Comparison of ENCODE assay signal across 8 cellular contexts in the genomic region with DNA sequence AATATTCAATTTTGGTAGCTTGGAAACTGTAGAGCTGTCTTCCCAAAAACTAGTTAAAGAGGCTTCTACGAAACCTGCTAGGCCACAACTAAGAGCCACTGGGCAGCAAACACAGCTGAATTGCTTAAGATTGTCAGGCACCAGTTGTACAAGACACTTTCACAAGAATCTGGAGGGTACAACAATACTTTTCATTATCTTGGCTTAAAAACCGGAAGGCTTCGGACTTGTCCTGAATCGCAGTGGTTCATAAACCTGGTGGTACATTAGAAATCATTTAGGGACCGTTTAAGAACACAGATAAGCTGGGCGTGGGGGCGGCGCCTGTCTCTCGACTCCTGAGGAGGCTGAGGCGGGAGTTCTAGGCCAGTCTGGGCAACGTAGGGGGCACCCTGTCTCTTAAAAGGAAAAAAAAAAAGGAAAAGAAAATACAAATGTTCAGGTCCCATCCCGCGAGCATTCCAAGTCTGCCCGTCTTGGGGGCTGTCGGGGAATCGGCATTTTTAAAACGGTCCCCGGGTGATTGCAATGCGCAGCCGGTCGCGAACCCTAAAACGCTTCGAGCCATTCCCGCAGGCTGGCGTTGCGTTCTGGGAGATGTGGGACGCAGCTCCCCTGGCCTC. TPM values are rescaled to one million over a fixed set of nuclear protein-coding genes. Genes with fewer than 3 reads are reported as not detected.
DNase-seq lines count a peak whose midpoint lies in the region; ATAC-seq and TF ChIP-seq lines count a peak whose summit lies in the region.

No MANE protein-coding gene starts in this region.

- H4K8ac ChIP-seq in H9 (replicated peaks; ENCODE audit: insufficient read length, low read depth, low read length) (no peak overlapping the region), trophoblast cell (ENCODE audit: low read depth, low read length) (peak overlapping the region; percentile 90)

- H3K9me3 ChIP-seq in H9 (ENCODE audit: control insufficient read depth, low read depth, low read length) (no peaks in the 10 kb centered on the region), heart right ventricle (no peaks in the 10 kb centered on the region), trophoblast cell (ENCODE audit: insufficient read depth, low read depth, low read length) (no peaks in the 10 kb centered on the region)

- H2AK5ac ChIP-seq in H9 (ENCODE audit: insufficient read length, low read length) (no peak overlapping the region), trophoblast cell (ENCODE audit: low read length) (peak overlapping the region; percentile 13)

- TF ChIP-seq CTCF in CD14-positive monocyte (IDR thresholded peaks at IDR 0.05) (no peak), H9 (conservative IDR thresholded peaks at IDR 0.05) (no peak), heart right ventricle (IDR thresholded peaks at IDR 0.05) (no peak)

- H2BK12ac ChIP-seq in H9 (ENCODE audit: insufficient read length, low read depth, low read length), result no peak overlapping the region
- H2BK12ac ChIP-seq in trophoblast cell (ENCODE audit: low read length), result no peak overlapping the region

- H3K4ac ChIP-seq in H9 (ENCODE audit: low read depth, low read length), result no peak overlapping the region
- peak overlapping the region; percentile 88 for H3K4ac ChIP-seq in trophoblast cell (ENCODE audit: low read depth, low read length)

- no CpG with 5 or more reads among the region's 28 CpGs for WGBS in H9 (ENCODE audit: extremely low coverage, insufficient read length, low lambda C conversion rate)
- WGBS in heart right ventricle, 2 donors, result 1 to 2% methylated on average over 28 of the region's 28 CpGs
- WGBS in trophoblast cell (ENCODE audit: extremely low coverage, insufficient coverage, insufficient read length), result no CpG with 5 or more reads among the region's 28 CpGs

- no peak overlapping the region for H2BK120ac ChIP-seq in H9 (ENCODE audit: low read depth, low read length, poor library complexity, severe bottlenecking)
- peak overlapping the region; percentile 67 for H2BK120ac ChIP-seq in trophoblast cell (ENCODE audit: insufficient read depth, low read length, poor library complexity)

- H3K9ac ChIP-seq in H9 (ENCODE audit: extremely low read depth, insufficient read length, low read length) (peak overlapping the region; percentile 84), trophoblast cell (ENCODE audit: low read length) (peak overlapping the region; percentile 57)

- H3K79me2 ChIP-seq in H9 (ENCODE audit: insufficient read depth, low read length), result peaks cover 2% of the 10 kb centered on the region; the same call in 1 of the 2 replicates
- peaks cover 6% of the 10 kb centered on the region for H3K79me2 ChIP-seq in trophoblast cell (ENCODE audit: control insufficient read depth, insufficient read depth, low read length, poor library complexity)

- DNase-seq in CD14-positive monocyte (ENCODE audit: low spot score), result no peak
- DNase-seq in H9, result no peak
- peak; percentile 48 for DNase-seq in activated naive CD8-positive, alpha-beta T cell treated with anti-CD3 and anti-CD28 coated beads, Interleukin-2, amount 50 U/mL, for 24 hours
- DNase-seq in heart right ventricle, result peak in 1 of 2 donors; percentile 24
- DNase-seq in trophoblast cell, result peak; percentile 4 to 43

- H3K14ac ChIP-seq in H9 (ENCODE audit: insufficient read depth, low read length) (peak overlapping the region; percentile 81; the same call in 1 of the 2 replicates), trophoblast cell (ENCODE audit: low read length) (peak overlapping the region; percentile 91)

- H2AFZ ChIP-seq in H9 (ENCODE audit: low read length) (no peak overlapping the region), trophoblast cell (ENCODE audit: insufficient read depth, low read length, poor library complexity) (peak overlapping the region; percentile 87)

- peaks cover 17% of the 10 kb centered on the region for H3K4me1 Mint-ChIP-seq in CD14-positive monocyte
- peaks cover 21 to 24% of the 10 kb centered on the region in 2 experiments for H3K4me1 Mint-ChIP-seq in H9
- H3K4me1 Mint-ChIP-seq in activated naive CD8-positive, alpha-beta T cell treated with anti-CD3 and anti-CD28 coated beads, Interleukin-2, amount 50 U/mL, for 24 hours, result peaks cover 30% of the 10 kb centered on the region

- H3K23ac ChIP-seq in H9 (ENCODE audit: insufficient read length, low read depth, low read length) (no peak overlapping the region), trophoblast cell (ENCODE audit: low read length) (no peak overlapping the region)

- H3K27me3 ChIP-seq in H9 (ENCODE audit: insufficient read depth, low read length), result no peaks in the 10 kb centered on the region
- no peaks in the 10 kb centered on the region for H3K27me3 ChIP-seq in heart right ventricle
- no peaks in the 10 kb centered on the region for H3K27me3 ChIP-seq in trophoblast cell (ENCODE audit: insufficient read depth, low read length)

- no peaks in the 10 kb centered on the region for H4K20me1 ChIP-seq in H9 (ENCODE audit: control insufficient read depth, insufficient read depth, insufficient read length)

- H3K27me3 Mint-ChIP-seq in CD14-positive monocyte (ENCODE audit: low read depth in 3 of 3) (peaks cover 0 to 2% (median 0%) of the 10 kb centered on the region in 3 donors), H9 (ENCODE audit: low read depth) (no peaks in the 10 kb centered on the region)
- H3K27me3 Mint-ChIP-seq in activated naive CD8-positive, alpha-beta T cell treated with anti-CD3 and anti-CD28 coated beads, Interleukin-2, amount 50 U/mL, for 24 hours, result no peaks in the 10 kb centered on the region

- H2BK20ac ChIP-seq in H9 (ENCODE audit: low read depth, low read length, poor library complexity, severe bottlenecking), result no peak overlapping the region

- H4K12ac ChIP-seq in trophoblast cell (ENCODE audit: low read depth, low read length), result peak overlapping the region; percentile 89

- no peak overlapping the region for H4K5ac ChIP-seq in H9 (ENCODE audit: insufficient read length, low read depth, low read length)

- H3K27ac ChIP-seq in H9 (ENCODE audit: insufficient read length, low read depth, low read length) (no peak overlapping the region), heart right ventricle (peak overlapping the region; percentile 79 to 97 (median 92)), trophoblast cell (ENCODE audit: low read depth, low read length) (peak overlapping the region; percentile 65)

- H4K91ac ChIP-seq in H9 (ENCODE audit: insufficient read length, low read depth, low read length), result no peak overlapping the region
- H4K91ac ChIP-seq in trophoblast cell (ENCODE audit: low read depth, low read length), result peak overlapping the region; percentile 79

- peak overlapping the region; percentile 65 for H3K18ac ChIP-seq in H9 (ENCODE audit: insufficient read length, low read depth, low read length)
- peak overlapping the region; percentile 86 for H3K18ac ChIP-seq in trophoblast cell (ENCODE audit: low read length)

- H2BK5ac ChIP-seq in H9 (ENCODE audit: insufficient read length, low read length), result no peak overlapping the region
- peak overlapping the region; percentile 41 for H2BK5ac ChIP-seq in trophoblast cell (ENCODE audit: low read depth, low read length, poor library complexity)

- no peaks in the 10 kb centered on the region; the same call in 1 of the 2 replicates for H3K4me1 ChIP-seq in H9 (ENCODE audit: insufficient read depth, low read length)
- peaks cover 4 to 46% (median 33%) of the 10 kb centered on the region in 9 donors for H3K4me1 ChIP-seq in heart right ventricle
- peaks cover 2 to 3% of the 10 kb centered on the region in 2 experiments for H3K4me1 ChIP-seq in trophoblast cell (ENCODE audit: control insufficient read depth in 1 of 2, insufficient read depth in 2 of 2, low read length in 2 of 2)

- H3K36me3 Mint-ChIP-seq in CD14-positive monocyte (peaks cover 12 to 19% of the 10 kb centered on the region in 2 donors), H9 (ENCODE audit: insufficient read depth in 1 of 3, low read depth in 3 of 3) (peaks cover 8 to 16% (median 16%) of the 10 kb centered on the region in 3 experiments)
- peaks cover 16% of the 10 kb centered on the region for H3K36me3 Mint-ChIP-seq in activated naive CD8-positive, alpha-beta T cell treated with anti-CD3 and anti-CD28 coated beads, Interleukin-2, amount 50 U/mL, for 24 hours (ENCODE audit: low read depth)

- peaks cover 6% of the 10 kb centered on the region for H3K23me2 ChIP-seq in H9 (ENCODE audit: insufficient read length, low read depth, low read length, poor library complexity, severe bottlenecking)

- peak overlapping the region; percentile 94 to 95 for H3K4me3 Mint-ChIP-seq in CD14-positive monocyte
- peak overlapping the region; percentile 91 to 96 for H3K4me3 Mint-ChIP-seq in H9
- peak overlapping the region; percentile 94 for H3K4me3 Mint-ChIP-seq in activated naive CD8-positive, alpha-beta T cell treated with anti-CD3 and anti-CD28 coated beads, Interleukin-2, amount 50 U/mL, for 24 hours

- H2BK15ac ChIP-seq in H9 (ENCODE audit: low read depth, low read length), result no peak overlapping the region

- H3K27ac Mint-ChIP-seq in CD14-positive monocyte (peak overlapping the region; percentile 63 to 89 (median 81)), H9 (peak overlapping the region; percentile 72 to 94 (median 92); a peak in 3 of 7 replicates)
- peak overlapping the region; percentile 92 for H3K27ac Mint-ChIP-seq in activated naive CD8-positive, alpha-beta T cell treated with anti-CD3 and anti-CD28 coated beads, Interleukin-2, amount 50 U/mL, for 24 hours

- H3K56ac ChIP-seq in H9 (ENCODE audit: insufficient read length, low read depth, low read length), result no peak overlapping the region

- H3K36me3 ChIP-seq in heart right ventricle (peaks cover 0 to 37% (median 0%) of the 10 kb centered on the region in 9 donors), trophoblast cell (ENCODE audit: control insufficient read depth in 1 of 2, insufficient read depth in 2 of 2, low read length in 2 of 2) (peaks cover 0 to 4% of the 10 kb centered on the region in 2 experiments)

- intact Hi-C loops in CD14-positive monocyte (cut with micrococcal nuclease), result no loop called here
- intact Hi-C loops in heart right ventricle (cut with DNase I), result loop anchor here in 5 of 10 donors (5.0 to 10.0 kb wide), 6 partner anchors 66 to 512 kb away; partner anchors contain the start of genes HERC5 (in 2 of the 5), HERC6 (in 2 of the 5) and PPM1K (in 2 of the 5)

- H3K4me2 ChIP-seq in H9 (ENCODE audit: insufficient read depth, insufficient read length, low read length), result peak overlapping the region; percentile 54
- peak overlapping the region; percentile 56 for H3K4me2 ChIP-seq in trophoblast cell (ENCODE audit: low read length)

- no peak overlapping the region for H3T11ph ChIP-seq in H9 (ENCODE audit: low read length)

- H3K79me1 ChIP-seq in H9 (ENCODE audit: insufficient read depth, low read depth, low read length, poor library complexity, severe bottlenecking) (no peaks in the 10 kb centered on the region), trophoblast cell (ENCODE audit: low read length) (peaks cover 6% of the 10 kb centered on the region)

- no peak for ATAC-seq in activated naive CD8-positive, alpha-beta T cell treated with anti-CD3 and anti-CD28 coated beads, Interleukin-2, amount 50 U/mL, for 24 hours
- ATAC-seq in heart right ventricle, result peak in 6 of 8 donors; percentile 19 to 54 (median 36)
- no peak for ATAC-seq in GM21737 (IDR thresholded peaks at IDR 0.05; ENCODE audit: unreplicated experiment)
- ATAC-seq in HG03342 (IDR thresholded peaks at IDR 0.05; ENCODE audit: unreplicated experiment), result no peak

- H3K4me3 ChIP-seq in heart right ventricle (peak overlapping the region; percentile 68 to 95 (median 92)), trophoblast cell (ENCODE audit: low read depth, low read length) (peak overlapping the region; percentile 81)

- no peaks in the 10 kb centered on the region for H3K9me3 Mint-ChIP-seq in CD14-positive monocyte
- H3K9me3 Mint-ChIP-seq in H9, result no peaks in the 10 kb centered on the region
- no peaks in the 10 kb centered on the region for H3K9me3 Mint-ChIP-seq in activated naive CD8-positive, alpha-beta T cell treated with anti-CD3 and anti-CD28 coated beads, Interleukin-2, amount 50 U/mL, for 24 hours

RNA-seq across cellular contexts. Expression of gene PYURF, which starts 0.8 kb away (rescaled TPM):
- 100 to 1,000 TPM; 220 to 227 TPM for polyA plus RNA-seq in CD14-positive monocyte
- total RNA-seq in H9 (2021), result 41.7 and 44.2 TPM in 2 replicates
- 53.5 TPM for polyA plus RNA-seq in PFSK-1 (2012; ENCODE audit: insufficient read length, low read depth)
- 10 to 100 TPM; 44.6 to 61.6 (median 47.5) TPM for total RNA-seq in heart right ventricle
- 10 to 100 TPM; 56.9 to 99.3 TPM for polyA plus RNA-seq in heart right ventricle
- 48.1 and 49.9 TPM in 2 replicates for polyA plus RNA-seq in trophoblast cell (2013)

Comparison
In these comparisons a context has a peak if more than half of its experiments do, and no peak if none do; other contexts are left out.
1. DNase-seq: peak in activated naive CD8-positive, alpha-beta T cell treated with anti-CD3 and anti-CD28 coated beads, Interleukin-2, amount 50 U/mL, for 24 hours (single experiment) and trophoblast cell (2 of 2); none in CD14-positive monocyte (single experiment) and H9 (single experiment).
2. ATAC-seq: peak in heart right ventricle (6 of 8); none in activated naive CD8-positive, alpha-beta T cell treated with anti-CD3 and anti-CD28 coated beads, Interleukin-2, amount 50 U/mL, for 24 hours (single experiment), GM21737 (single experiment) and HG03342 (single experiment).
3. Peak in every context shown above with its lines, with median percentiles within 50 percentile points of each other: H3K27ac Mint-ChIP-seq and H3K4me3 Mint-ChIP-seq.